Comparison of ENCODE assay signal across 6 cellular contexts in the genomic region with DNA sequence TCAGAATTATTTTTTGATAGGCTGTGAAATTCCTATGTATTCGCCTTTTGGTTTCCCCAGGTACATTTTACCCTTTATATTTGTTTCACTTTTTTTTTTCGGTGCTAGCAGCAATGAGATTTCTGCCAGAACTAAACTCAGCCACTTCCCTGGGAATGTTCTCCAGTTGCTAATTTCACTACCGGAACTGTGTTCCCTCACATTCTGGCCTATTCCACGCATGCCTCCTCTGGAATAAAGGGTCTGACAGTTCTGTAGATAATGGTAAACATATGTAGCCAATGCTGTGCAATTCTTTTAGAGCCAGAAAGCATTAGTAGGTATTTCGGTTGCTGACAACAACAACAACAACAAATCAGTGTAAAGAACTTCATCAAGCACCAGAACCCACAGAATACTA.
"Had no signal": no experiment of that assay in that cellular context is flagged by ENCODE, and none has a peak within 500 bp of the region (broad histone marks: within the 10 kb centered on the region; RNA-seq: fewer than 3 reads in every experiment).

No MANE protein-coding gene starts in this region.

- DNase-seq: H9, HCEC 1CT, IMR-90, KG1 had no signal

- H2AFZ ChIP-seq: GM23338 had no signal

- H3K4me3 Mint-ChIP-seq: GM23338, H9 had no signal

- ATAC-seq: GM23338, K562 had no signal

- H3K4me2 ChIP-seq: GM23338 had no signal

- H3K27ac Mint-ChIP-seq: GM23338, H9 had no signal

- H3K4me3 ChIP-seq: GM23338, K562 had no signal

- H3K9me3 Mint-ChIP-seq: GM23338, H9 had no signal
